In the genomic region with DNA sequence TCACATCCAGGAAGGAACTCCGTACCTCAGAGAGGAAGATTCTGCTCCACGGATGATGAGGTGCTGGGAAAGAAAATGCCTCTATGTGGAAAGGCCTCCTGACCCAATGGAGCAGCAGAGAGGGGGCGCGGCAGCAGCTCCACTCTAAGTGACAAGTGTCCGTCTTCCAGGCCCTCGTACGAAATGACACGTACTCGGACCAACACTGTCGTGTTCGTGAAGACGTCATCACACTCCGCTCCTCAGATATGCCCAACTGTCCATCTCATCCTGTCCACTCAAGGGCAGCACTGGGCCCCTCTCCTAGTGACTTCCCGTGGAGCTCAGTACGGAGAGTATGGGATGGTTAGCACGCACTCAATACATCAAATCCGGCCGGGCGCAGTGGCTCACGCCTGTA, we compare ENCODE assay signal across 24 cellular contexts.
"Had no signal": no experiment of that assay in that cellular context is flagged by ENCODE, and none has a peak within 500 bp of the region (broad histone marks: within the 10 kb centered on the region; RNA-seq: fewer than 3 reads in every experiment).

No MANE protein-coding gene starts in this region.

- H3K4me3 ChIP-seq: dorsolateral prefrontal cortex, gastroesophageal sphincter, heart right ventricle, lung, mucosa of descending colon, neural progenitor cell, prostate gland, sigmoid colon, spleen, testis, tibial nerve, upper lobe of left lung had no signal

- H3K9me3 ChIP-seq: gastroesophageal sphincter, heart right ventricle, mucosa of descending colon, prostate gland, sigmoid colon, spleen, testis, tibial nerve, upper lobe of left lung had no signal

- H3K27ac ChIP-seq: dorsolateral prefrontal cortex, gastroesophageal sphincter, heart right ventricle, neural progenitor cell, prostate gland, spleen, testis, tibial nerve, upper lobe of left lung had no signal

- H3K36me3 ChIP-seq: neural progenitor cell, prostate gland had no signal

- DNase-seq: cortex of kidney; dorsolateral prefrontal cortex; effector CD4-positive, alpha-beta T cell; heart right ventricle; hypothalamus; kidney; mucosa of descending colon; naive B cell; right cardiac atrium; sigmoid colon; spleen; stimulated activated CD4-positive, alpha-beta T cell treated with anti-CD3 and anti-CD28 coated beads, Interleukin-4, amount 100 ng/mL, for 4 hours; stimulated activated naive CD8-positive, alpha-beta T cell treated with anti-CD3 and anti-CD28 coated beads, Interleukin-15, Interleukin-2, amounts not matched to agents 100 U/mL and 50 U/mL, for 24 hours; substantia nigra; testis; upper lobe of left lung had no signal

- ATAC-seq: gastroesophageal sphincter; heart right ventricle; left lobe of liver; mucosa of descending colon; natural killer cell treated with Interleukin-12 subunit alpha and Interleukin-12 subunit beta and Interleukin-15 and Interleukin-18, amount 100 ng/mL, for 72 hours; right cardiac atrium; stimulated activated memory B cell treated with anti-CD40 and anti-IgM and Interleukin-4, amounts not matched to agents 10 μg/mL and 1 μg/mL and 100 μg/mL, for 72 hours; stimulated activated naive CD8-positive, alpha-beta T cell treated with anti-CD3 and anti-CD28 coated beads, Interleukin-15, Interleukin-2, amounts not matched to agents 100 U/mL and 50 U/mL, for 24 hours had no signal

- H3K27me3 ChIP-seq: dorsolateral prefrontal cortex, gastroesophageal sphincter, heart right ventricle, neural progenitor cell, sigmoid colon, spleen, testis, tibial nerve, upper lobe of left lung had no signal

- H3K4me1 ChIP-seq: gastroesophageal sphincter, heart right ventricle, neural progenitor cell, prostate gland, spleen, testis, tibial nerve, upper lobe of left lung had no signal
